Comparison of ENCODE assay signal across 1 cellular context in the genomic region with DNA sequence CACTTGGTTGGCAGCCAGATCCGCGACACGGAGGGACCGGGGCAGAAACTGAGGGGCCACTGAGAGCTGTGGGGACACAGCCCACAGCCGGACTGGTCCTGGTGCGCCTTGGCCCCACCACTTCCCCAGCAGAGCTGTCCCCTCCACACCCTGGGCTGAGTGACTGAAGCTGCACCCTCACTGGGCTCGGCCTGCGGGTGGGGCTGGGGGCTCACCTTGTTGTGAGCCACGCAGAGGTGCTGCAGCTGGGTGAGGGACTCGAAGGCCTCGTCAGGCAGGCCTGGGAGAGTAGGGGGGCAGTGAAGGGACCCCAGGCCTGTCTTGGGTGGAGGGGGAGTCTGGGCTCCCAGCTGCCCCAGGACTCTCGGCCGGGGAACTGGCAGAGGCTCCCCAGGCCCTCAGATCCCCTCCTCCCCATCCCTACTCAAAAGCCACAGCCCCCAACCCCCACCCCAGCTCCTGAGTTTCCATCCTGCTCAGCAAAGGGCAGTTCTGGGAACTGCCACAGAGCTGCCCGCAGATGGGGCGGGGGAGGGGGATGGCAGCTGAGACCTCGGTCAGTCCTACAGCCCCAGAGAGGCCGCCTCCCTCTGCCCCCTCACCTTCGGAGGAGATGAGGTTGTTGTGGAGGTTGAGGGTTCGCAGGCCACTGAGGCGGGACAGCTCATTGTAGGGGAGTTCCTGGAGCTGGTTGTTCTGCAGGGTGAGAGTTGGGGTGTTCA.
TF ChIP-seq lines count a peak whose summit lies in the region.

No MANE protein-coding gene starts in this region.

TF ChIP-seq in GM23338, 12 proteins besides CTCF, POLR2A, EP300 and RAD21:
- TF ChIP-seq CREB1 (CRISPR knock-in tag; IDR thresholded peaks at IDR 0.05; ENCODE audit: low read depth) (no peak), STAT1 (IDR thresholded peaks at IDR 0.05; ENCODE audit: unreplicated experiment) (no peak), EZH2 (IDR thresholded peaks at IDR 0.05; ENCODE audit: low read depth, unreplicated experiment) (no peak), NANOG (IDR thresholded peaks at IDR 0.05; ENCODE audit: borderline replicate concordance) (no peak), ZNF114 (CRISPR knock-in tag; IDR thresholded peaks at IDR 0.05) (no peak), REST (IDR thresholded peaks at IDR 0.05; ENCODE audit: unreplicated experiment) (no peak), ZNF462 (CRISPR knock-in tag; IDR thresholded peaks at IDR 0.05) (no peak), ZNF331 (CRISPR knock-in tag; IDR thresholded peaks at IDR 0.05; ENCODE audit: low read depth) (no peak), EZH2phosphoT487 (IDR thresholded peaks at IDR 0.05; ENCODE audit: unreplicated experiment) (no peak), POLR2AphosphoS5 (IDR thresholded peaks at IDR 0.05; ENCODE audit: low read depth) (no peak), JUNB (IDR thresholded peaks at IDR 0.05; ENCODE audit: unreplicated experiment) (no peak)
- TF ChIP-seq, protein P1, sequence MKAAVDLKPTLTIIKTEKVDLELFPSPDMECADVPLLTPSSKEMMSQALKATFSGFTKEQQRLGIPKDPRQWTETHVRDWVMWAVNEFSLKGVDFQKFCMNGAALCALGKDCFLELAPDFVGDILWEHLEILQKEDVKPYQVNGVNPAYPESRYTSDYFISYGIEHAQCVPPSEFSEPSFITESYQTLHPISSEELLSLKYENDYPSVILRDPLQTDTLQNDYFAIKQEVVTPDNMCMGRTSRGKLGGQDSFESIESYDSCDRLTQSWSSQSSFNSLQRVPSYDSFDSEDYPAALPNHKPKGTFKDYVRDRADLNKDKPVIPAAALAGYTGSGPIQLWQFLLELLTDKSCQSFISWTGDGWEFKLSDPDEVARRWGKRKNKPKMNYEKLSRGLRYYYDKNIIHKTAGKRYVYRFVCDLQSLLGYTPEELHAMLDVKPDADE (IDR thresholded peaks at IDR 0.05) = no peak
